Comparison of ENCODE assay signal across 27 cellular contexts in the genomic region with DNA sequence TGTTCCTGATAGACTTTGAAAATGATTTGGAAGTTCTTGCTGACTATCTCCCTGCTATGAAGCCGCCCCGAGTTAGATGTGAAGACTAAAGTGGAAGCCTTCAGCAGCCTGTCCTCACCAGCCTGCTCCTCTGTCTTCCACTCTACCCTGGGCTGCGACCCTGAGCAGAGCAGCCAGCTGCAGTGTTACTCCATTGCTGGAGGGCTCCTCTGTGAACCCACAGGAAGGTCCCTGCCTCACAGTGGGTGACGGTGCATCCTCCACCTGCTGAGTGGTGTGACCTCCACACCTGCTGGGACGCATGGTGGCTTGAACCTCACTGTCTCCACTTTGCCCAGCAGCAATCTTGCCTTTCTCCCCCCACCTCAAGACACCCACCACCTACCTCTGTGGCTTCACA.
"Had no signal": no experiment of that assay in that cellular context is flagged by ENCODE, and none has a peak within 500 bp of the region (broad histone marks: within the 10 kb centered on the region; RNA-seq: fewer than 3 reads in every experiment).

No MANE protein-coding gene starts in this region.

- H3K4me3 Mint-ChIP-seq: activated CD4-positive, alpha-beta memory T cell treated with anti-CD3 and anti-CD28 coated beads for 36 hours; activated CD4-positive, alpha-beta T cell treated with anti-CD3 and anti-CD28 coated beads, Interleukin-2, amount 10 ng/mL, durations not matched to agents 24 days and 14 days; activated naive CD4-positive, alpha-beta T cell treated with anti-CD3 and anti-CD28 coated beads, Interleukin-2, amount 10 ng/mL, durations not matched to agents 7 days and 5 days; activated naive CD8-positive, alpha-beta T cell treated with anti-CD3 and anti-CD28 coated beads, Interleukin-2, amount 10 ng/mL, durations not matched to agents 7 days and 5 days; activated T-cell treated with anti-CD3 and anti-CD28 coated beads, Interleukin-2, amount 50 U/mL, for 24 hours; dendritic cell treated with granulocyte-macrophage colony-stimulating factor and Interleukin-4, amounts not matched to agents 40 ng/mL and 50 ng/mL, for 4 days; nephron; T-helper 17 cell had no signal

- H3K36me3 ChIP-seq: brain microvascular endothelial cell, esophagus squamous epithelium, left ventricle myocardium inferior, neutrophil, right lobe of liver, tibial nerve had no signal

- H3K9me3 ChIP-seq: esophagus squamous epithelium, left ventricle myocardium inferior, neutrophil, right lobe of liver, tibial nerve had no signal

- ATAC-seq: T-helper 17 cell had no signal

- H3K36me3 Mint-ChIP-seq: activated CD4-positive, alpha-beta memory T cell treated with anti-CD3 and anti-CD28 coated beads for 36 hours; activated naive CD4-positive, alpha-beta T cell treated with anti-CD3 and anti-CD28 coated beads, Interleukin-2, amount 10 ng/mL, durations not matched to agents 7 days and 5 days; activated naive CD8-positive, alpha-beta T cell treated with anti-CD3 and anti-CD28 coated beads, Interleukin-2, amount 10 ng/mL, durations not matched to agents 7 days and 5 days had no signal

- H3K27me3 Mint-ChIP-seq: activated CD4-positive, alpha-beta T cell treated with anti-CD3 and anti-CD28 coated beads, Interleukin-2, amount 10 ng/mL, durations not matched to agents 24 days and 14 days; dendritic cell treated with granulocyte-macrophage colony-stimulating factor and Interleukin-4, amounts not matched to agents 40 ng/mL and 50 ng/mL, for 4 days had no signal

- H3K4me1 Mint-ChIP-seq: activated CD4-positive, alpha-beta T cell treated with anti-CD3 and anti-CD28 coated beads, Interleukin-2, amount 10 ng/mL, durations not matched to agents 24 days and 14 days; activated naive CD4-positive, alpha-beta T cell treated with anti-CD3 and anti-CD28 coated beads, Interleukin-2, amount 10 ng/mL, durations not matched to agents 7 days and 5 days; activated naive CD8-positive, alpha-beta T cell treated with anti-CD3 and anti-CD28 coated beads, Interleukin-2, amount 10 ng/mL, durations not matched to agents 7 days and 5 days had no signal

- H3K27ac ChIP-seq: brain microvascular endothelial cell, esophagus squamous epithelium, left ventricle myocardium inferior, skin epidermis, tibial nerve had no signal

- DNase-seq: activated CD4-positive, alpha-beta memory T cell treated with anti-CD3 and anti-CD28 coated beads for 36 hours; activated CD4-positive, alpha-beta T cell treated with anti-CD3 and anti-CD28 coated beads, Interleukin-2, amount 10 ng/mL, durations not matched to agents 24 days and 14 days; activated CD4-positive, CD25-positive, alpha-beta regulatory T cell treated with anti-CD3 and anti-CD28 coated beads, Interleukin-2, amount 50 U/mL, for 72 hours; activated CD8-positive, alpha-beta memory T cell treated with anti-CD3 and anti-CD28 coated beads, Interleukin-2, amount 50 U/mL, for 4 hours; activated gamma-delta T cell; activated naive CD4-positive, alpha-beta T cell treated with anti-CD3 and anti-CD28 coated beads, Interleukin-2, amount 10 ng/mL, durations not matched to agents 7 days and 5 days; activated naive CD8-positive, alpha-beta T cell treated with anti-CD3 and anti-CD28 coated beads, Interleukin-2, amount 10 ng/mL, durations not matched to agents 7 days and 5 days; activated T-cell treated with anti-CD3 and anti-CD28 coated beads, Interleukin-2, amount 50 U/mL, for 24 hours; amniotic stem cell; brain microvascular endothelial cell; central memory CD4-positive, alpha-beta T cell; effector CD4-positive, alpha-beta T cell; esophagus squamous epithelium; foreskin melanocyte; islet precursor cell; left ventricle myocardium inferior; stimulated activated CD4-positive, alpha-beta T cell treated with anti-CD3 and anti-CD28 coated beads, Interleukin-12 subunit alpha, Interleukin-12 subunit beta, amount 100 ng/mL, for 4 hours; stimulated activated CD4-positive, alpha-beta T cell treated with anti-CD3 and anti-CD28 coated beads, Interleukin-4, amount 100 ng/mL, for 1 hour; T-helper 17 cell; T1000 had no signal

- H3K27ac Mint-ChIP-seq: activated CD4-positive, alpha-beta memory T cell treated with anti-CD3 and anti-CD28 coated beads for 36 hours; activated CD4-positive, alpha-beta T cell treated with anti-CD3 and anti-CD28 coated beads, Interleukin-2, amount 10 ng/mL, durations not matched to agents 24 days and 14 days; activated naive CD4-positive, alpha-beta T cell treated with anti-CD3 and anti-CD28 coated beads, Interleukin-2, amount 10 ng/mL, durations not matched to agents 7 days and 5 days; activated naive CD8-positive, alpha-beta T cell treated with anti-CD3 and anti-CD28 coated beads, Interleukin-2, amount 10 ng/mL, durations not matched to agents 7 days and 5 days; activated T-cell treated with anti-CD3 and anti-CD28 coated beads, Interleukin-2, amount 50 U/mL, for 24 hours; dendritic cell treated with granulocyte-macrophage colony-stimulating factor and Interleukin-4, amounts not matched to agents 40 ng/mL and 50 ng/mL, for 4 days; T-helper 17 cell had no signal

- H3K27me3 ChIP-seq: brain microvascular endothelial cell, neutrophil, right lobe of liver, tibial nerve had no signal

- H3K9me3 Mint-ChIP-seq: activated CD4-positive, alpha-beta memory T cell treated with anti-CD3 and anti-CD28 coated beads for 36 hours; activated CD4-positive, alpha-beta T cell treated with anti-CD3 and anti-CD28 coated beads, Interleukin-2, amount 10 ng/mL, durations not matched to agents 24 days and 14 days; activated naive CD4-positive, alpha-beta T cell treated with anti-CD3 and anti-CD28 coated beads, Interleukin-2, amount 10 ng/mL, durations not matched to agents 7 days and 5 days; activated naive CD8-positive, alpha-beta T cell treated with anti-CD3 and anti-CD28 coated beads, Interleukin-2, amount 10 ng/mL, durations not matched to agents 7 days and 5 days; activated T-cell treated with anti-CD3 and anti-CD28 coated beads, Interleukin-2, amount 50 U/mL, for 24 hours; dendritic cell treated with granulocyte-macrophage colony-stimulating factor and Interleukin-4, amounts not matched to agents 40 ng/mL and 50 ng/mL, for 4 days; nephron had no signal

- H3K4me3 ChIP-seq: esophagus squamous epithelium, left ventricle myocardium inferior, lung, right lobe of liver, skin epidermis, tibial nerve had no signal
